In genomic region chr17:28949185-28950016, GRCh38 we compare ENCODE assay signal across 9 cellular contexts. TPM values are rescaled to one million over a fixed set of nuclear protein-coding genes. Genes with fewer than 3 reads are reported as not detected.
DNase-seq lines count a peak whose midpoint lies in the region; ATAC-seq, FAIRE-seq and TF ChIP-seq lines count a peak whose summit lies in the region.
"Had no signal": no experiment of that assay in that cellular context is flagged by ENCODE, and none has a peak within 500 bp of the region (broad histone marks: within the 10 kb centered on the region; RNA-seq: fewer than 3 reads in every experiment).

No MANE protein-coding gene starts in this region.

- no peak for FAIRE-seq in kidney (lab: Jason Lieb, UNC)
- no peak for FAIRE-seq in RCC 7860 (lab: Jason Lieb, UNC)
- FAIRE-seq: colon had no signal

- no peaks in the 10 kb centered on the region for H3K36me3 ChIP-seq in kidney (ENCODE audit: control insufficient read depth in 1 of 2, insufficient read depth in 2 of 2, low read length in 2 of 2)

- TF ChIP-seq CTCF in WTC11 (IDR thresholded peaks at IDR 0.05) (no peak), kidney (IDR thresholded peaks at IDR 0.05; ENCODE audit: borderline replicate concordance, extremely low read depth, insufficient read depth) (no peak)

- intact Hi-C loops in kidney (cut with DNase I): no loop called here

- DNase-seq in EL: peak; percentile 71
- peak; percentile 73 for DNase-seq in NAMALWA (ENCODE audit: low spot score)
- DNase-seq in WTC11 (ENCODE audit: low spot score): peak; percentile 66
- DNase-seq in central memory CD4-positive, alpha-beta T cell: peak; percentile 56
- peak; percentile 92 for DNase-seq in kidney
- peak; percentile 22 to 56 for DNase-seq in stimulated activated CD4-positive, alpha-beta T cell treated with anti-CD3 and anti-CD28 coated beads, Interleukin-15, amount 100 ng/mL, for 1 hour (ENCODE audit: low read depth in 1 of 2, low spot score in 1 of 2)
- DNase-seq in RCC 7860 (ENCODE audit: low spot score): no peak

- POLR2A ChIA-PET in WTC11 (lab: Charles Lee): interaction anchor here (0.5 to 3.2 kb wide), 9 partner anchors 13 to 1342 kb away, joined by 3 to 17 read pairs (median 4); partner anchors contain the start of genes BLMH, DHRS13, PROCA1 and RPL23A

- H3K4me3 ChIP-seq in kidney (ENCODE audit: low read length in 2 of 2): peak overlapping the region; percentile 76 to 86

- CTCF ChIA-PET in WTC11 (lab: Charles Lee): interaction anchor here (0.7 to 5.5 kb wide), 15 partner anchors 9 to 231 kb away, joined by 3 to 39 read pairs (median 4); partner anchors contain the start of genes DHRS13, MYO18A, RPL23A and TLCD1

- peak overlapping the region; percentile 85 to 88 for H3K27ac ChIP-seq in kidney (ENCODE audit: low read depth in 2 of 2, low read length in 2 of 2)

- peaks cover 19% of the 10 kb centered on the region for H3K36me3 Mint-ChIP-seq in WTC11

- peak overlapping the region; percentile 81 to 88 for H3K9ac ChIP-seq in kidney (ENCODE audit: low read length in 2 of 2)

- peak overlapping the region; percentile 94 for H3K27ac Mint-ChIP-seq in WTC11

- ATAC-seq in WTC11 (no peak), GM18873 (IDR thresholded peaks at IDR 0.05; ENCODE audit: low FRiP score, unreplicated experiment) (no peak)

- no peaks in the 10 kb centered on the region for H3K9me3 Mint-ChIP-seq in WTC11

- no peaks in the 10 kb centered on the region for H3K9me3 ChIP-seq in kidney (ENCODE audit: control insufficient read depth in 1 of 2, low read length in 2 of 2)

- no peaks in the 10 kb centered on the region for H3K27me3 Mint-ChIP-seq in WTC11 (ENCODE audit: low read depth)

- H3K4me1 Mint-ChIP-seq in WTC11: peaks cover 22% of the 10 kb centered on the region

- peaks cover 27 to 28% of the 10 kb centered on the region in 2 donors for H3K4me1 ChIP-seq in kidney (ENCODE audit: control insufficient read depth in 1 of 2, insufficient read depth in 1 of 2, low read depth in 1 of 2, low read length in 2 of 2)

- peak overlapping the region; percentile 92 for H3K4me3 Mint-ChIP-seq in WTC11

TF ChIP-seq in WTC11, 78 proteins besides CTCF, POLR2A, EP300 and RAD21:
- TF ChIP-seq MYBL2 (CRISPR knock-in tag; IDR thresholded peaks at IDR 0.05) (no peak), EMX1 (CRISPR knock-in tag; IDR thresholded peaks at IDR 0.05) (no peak), SMAD3 (CRISPR knock-in tag; IDR thresholded peaks at IDR 0.05; ENCODE audit: borderline replicate concordance) (no peak), ARID4B (CRISPR knock-in tag; IDR thresholded peaks at IDR 0.05; ENCODE audit: borderline replicate concordance) (0 out of 2 replicates have a peak, but pooled peaks have one; percentile 23), FOXP1 (CRISPR knock-in tag; IDR thresholded peaks at IDR 0.05; ENCODE audit: borderline replicate concordance) (no peak), HMGA2 (CRISPR knock-in tag; IDR thresholded peaks at IDR 0.05) (0 out of 2 replicates have a peak, but pooled peaks have one; percentile 11), FOXK1 (CRISPR knock-in tag; IDR thresholded peaks at IDR 0.05) (0 out of 2 replicates have a peak, but pooled peaks have one; percentile 3), KAT7 (CRISPR knock-in tag; IDR thresholded peaks at IDR 0.05; ENCODE audit: borderline replicate concordance) (0 out of 2 replicates have a peak, but pooled peaks have one; percentile 75), ZNF263 (CRISPR knock-in tag; IDR thresholded peaks at IDR 0.05; ENCODE audit: low read depth) (peak; percentile 94)

RNA-seq across cellular contexts. Expression of gene PHF12, which starts 1.9 kb away (rescaled TPM):
- 57.7 to 69.8 TPM (median 61.3 TPM) in 3 replicates for total RNA-seq in WTC11 (2021)
- total RNA-seq in kidney: 50.4 TPM
- 8.8 TPM for polyA plus RNA-seq in kidney (ENCODE audit: insufficient read depth, low read depth, low replicate concordance)

RNA-seq across cellular contexts. Expression of gene DHRS13, which starts 46.5 kb away (rescaled TPM):
- total RNA-seq in WTC11 (2021) (26.5 to 29.5 TPM (median 28.5 TPM) in 3 replicates), kidney (29.5 TPM)
- 21.6 TPM for polyA plus RNA-seq in kidney (ENCODE audit: insufficient read depth, low read depth, low replicate concordance)

RNA-seq across cellular contexts. Expression of gene FLOT2, which starts 51.9 kb away (rescaled TPM):
- total RNA-seq in WTC11 (2021) (139 to 153 TPM (median 144 TPM) in 3 replicates), kidney (260 TPM)
- polyA plus RNA-seq in kidney (ENCODE audit: insufficient read depth, low read depth, low replicate concordance): 200 TPM

RNA-seq across cellular contexts. Expression of gene SEZ6, which starts 56.4 kb away (rescaled TPM):
- total RNA-seq in WTC11 (2021) (1.4 to 3.0 TPM (median 1.6 TPM) in 3 replicates), kidney (not detected)
- polyA plus RNA-seq in kidney (ENCODE audit: insufficient read depth, low read depth, low replicate concordance): not detected
